In genomic region chr7:123534383-123535260, GRCh38 we compare ENCODE assay signal across 1 cellular context.
TF ChIP-seq lines count a peak whose summit lies in the region.

TSS of gene IQUB (minus strand) at chr7:123534595. CDS start at chr7:123512340, 22,255 bp downstream.

TF ChIP-seq in HepG2, 621 proteins besides CTCF, POLR2A, EP300 and RAD21 (continued from another document):
- no peak for TF ChIP-seq ZNF784 (CRISPR knock-in tag; IDR thresholded peaks at IDR 0.05; ENCODE audit: borderline replicate concordance)
- TF ChIP-seq MTF2 (CRISPR knock-in tag; IDR thresholded peaks at IDR 0.05; ENCODE audit: borderline replicate concordance): peak; percentile 15; the same call in 1 of the 2 replicates
- no peak for TF ChIP-seq ZNF792 (CRISPR knock-in tag; IDR thresholded peaks at IDR 0.05)
- 0 out of 2 replicates have a peak, but pooled peaks have one; percentile 28 for TF ChIP-seq SP5 (CRISPR knock-in tag; IDR thresholded peaks at IDR 0.05; ENCODE audit: borderline replicate concordance, low read depth)
- TF ChIP-seq ZMYM4 (CRISPR knock-in tag; IDR thresholded peaks at IDR 0.05): no peak
- no peak for TF ChIP-seq YEATS4 (CRISPR knock-in tag; IDR thresholded peaks at IDR 0.05; ENCODE audit: borderline replicate concordance)
- no peak for TF ChIP-seq ZKSCAN8 (CRISPR knock-in tag; IDR thresholded peaks at IDR 0.05; ENCODE audit: borderline replicate concordance)
- TF ChIP-seq E2F2 (CRISPR knock-in tag; IDR thresholded peaks at IDR 0.05; ENCODE audit: borderline replicate concordance): no peak
- TF ChIP-seq TP53 (CRISPR knock-in tag; conservative IDR thresholded peaks at IDR 0.05): no peak
- TF ChIP-seq IRX3 (CRISPR knock-in tag; IDR thresholded peaks at IDR 0.05; ENCODE audit: borderline replicate concordance, low read depth): no peak
- TF ChIP-seq PAX8 (CRISPR knock-in tag; IDR thresholded peaks at IDR 0.05; ENCODE audit: borderline replicate concordance): no peak
- no peak for TF ChIP-seq ZC3H13 (CRISPR knock-in tag; IDR thresholded peaks at IDR 0.05)
- no peak for TF ChIP-seq ATF7 (IDR thresholded peaks at IDR 0.05)
- no peak for TF ChIP-seq ATF7 (CRISPR knock-in tag; IDR thresholded peaks at IDR 0.05)
- no peak for TF ChIP-seq SALL2 (CRISPR knock-in tag; IDR thresholded peaks at IDR 0.05)
- TF ChIP-seq ARID5B (CRISPR knock-in tag; IDR thresholded peaks at IDR 0.05): no peak
- TF ChIP-seq TBL1XR1 (IDR thresholded peaks at IDR 0.05; ENCODE audit: borderline replicate concordance, low read length, partially characterized antibody): no peak
- no peak for TF ChIP-seq ZNF451 (CRISPR knock-in tag; IDR thresholded peaks at IDR 0.05)
- TF ChIP-seq NCOA2 (CRISPR knock-in tag; IDR thresholded peaks at IDR 0.05): no peak
- TF ChIP-seq ZNF709 (CRISPR knock-in tag; IDR thresholded peaks at IDR 0.05): no peak
- TF ChIP-seq CREB1 (IDR thresholded peaks at IDR 0.05): peak; percentile 47; the same call in 1 of the 2 replicates
- no peak for TF ChIP-seq CREB1 (CRISPR knock-in tag; IDR thresholded peaks at IDR 0.05)
- TF ChIP-seq ZNF276 (CRISPR knock-in tag; IDR thresholded peaks at IDR 0.05; ENCODE audit: low read depth): no peak
- no peak for TF ChIP-seq ZSCAN12 (CRISPR knock-in tag; IDR thresholded peaks at IDR 0.05)
- TF ChIP-seq, protein P1, sequence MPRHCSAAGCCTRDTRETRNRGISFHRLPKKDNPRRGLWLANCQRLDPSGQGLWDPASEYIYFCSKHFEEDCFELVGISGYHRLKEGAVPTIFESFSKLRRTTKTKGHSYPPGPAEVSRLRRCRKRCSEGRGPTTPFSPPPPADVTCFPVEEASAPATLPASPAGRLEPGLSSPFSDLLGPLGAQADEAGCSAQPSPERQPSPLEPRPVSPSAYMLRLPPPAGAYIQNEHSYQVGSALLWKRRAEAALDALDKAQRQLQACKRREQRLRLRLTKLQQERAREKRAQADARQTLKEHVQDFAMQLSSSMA (CRISPR knock-in tag; IDR thresholded peaks at IDR 0.05): no peak
- TF ChIP-seq MEF2D (CRISPR knock-in tag; IDR thresholded peaks at IDR 0.05): no peak
- TF ChIP-seq NR3C1 (CRISPR knock-in tag; IDR thresholded peaks at IDR 0.05): no peak
- TF ChIP-seq GPN1 (CRISPR knock-in tag; IDR thresholded peaks at IDR 0.05; ENCODE audit: borderline replicate concordance): no peak
- TF ChIP-seq FOSL2 (CRISPR knock-in tag; IDR thresholded peaks at IDR 0.05): no peak
- no peak for TF ChIP-seq DMAP1 (CRISPR knock-in tag; IDR thresholded peaks at IDR 0.05)
- TF ChIP-seq ZFP62 (CRISPR knock-in tag; IDR thresholded peaks at IDR 0.05): no peak
- TF ChIP-seq, protein P2, sequence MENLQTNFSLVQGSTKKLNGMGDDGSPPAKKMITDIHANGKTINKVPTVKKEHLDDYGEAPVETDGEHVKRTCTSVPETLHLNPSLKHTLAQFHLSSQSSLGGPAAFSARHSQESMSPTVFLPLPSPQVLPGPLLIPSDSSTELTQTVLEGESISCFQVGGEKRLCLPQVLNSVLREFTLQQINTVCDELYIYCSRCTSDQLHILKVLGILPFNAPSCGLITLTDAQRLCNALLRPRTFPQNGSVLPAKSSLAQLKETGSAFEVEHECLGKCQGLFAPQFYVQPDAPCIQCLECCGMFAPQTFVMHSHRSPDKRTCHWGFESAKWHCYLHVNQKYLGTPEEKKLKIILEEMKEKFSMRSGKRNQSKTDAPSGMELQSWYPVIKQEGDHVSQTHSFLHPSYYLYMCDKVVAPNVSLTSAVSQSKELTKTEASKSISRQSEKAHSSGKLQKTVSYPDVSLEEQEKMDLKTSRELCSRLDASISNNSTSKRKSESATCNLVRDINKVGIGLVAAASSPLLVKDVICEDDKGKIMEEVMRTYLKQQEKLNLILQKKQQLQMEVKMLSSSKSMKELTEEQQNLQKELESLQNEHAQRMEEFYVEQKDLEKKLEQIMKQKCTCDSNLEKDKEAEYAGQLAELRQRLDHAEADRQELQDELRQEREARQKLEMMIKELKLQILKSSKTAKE (CRISPR knock-in tag; IDR thresholded peaks at IDR 0.05; ENCODE audit: borderline replicate concordance): no peak
- no peak for TF ChIP-seq ZFP36L2 (CRISPR knock-in tag; IDR thresholded peaks at IDR 0.05)
- TF ChIP-seq HOXA7 (CRISPR knock-in tag; IDR thresholded peaks at IDR 0.05): no peak
- TF ChIP-seq SMAD9 (CRISPR knock-in tag; IDR thresholded peaks at IDR 0.05): no peak
- no peak for TF ChIP-seq REL (CRISPR knock-in tag; conservative IDR thresholded peaks at IDR 0.05)
- TF ChIP-seq ZNF275 (CRISPR knock-in tag; IDR thresholded peaks at IDR 0.05; ENCODE audit: borderline replicate concordance): no peak
- no peak for TF ChIP-seq ZKSCAN5 (CRISPR knock-in tag; IDR thresholded peaks at IDR 0.05)
- TF ChIP-seq HOXA3 (CRISPR knock-in tag; IDR thresholded peaks at IDR 0.05): peak; percentile 92
- TF ChIP-seq ZNF256 (CRISPR knock-in tag; conservative IDR thresholded peaks at IDR 0.05): no peak
- no peak for TF ChIP-seq FIP1L1 (IDR thresholded peaks at IDR 0.05; ENCODE audit: borderline replicate concordance, insufficient read depth, low read depth, low read length)
- peak; percentile 57 for TF ChIP-seq MAZ (IDR thresholded peaks at IDR 0.05; ENCODE audit: borderline replicate concordance, low read depth, low read length)
- no peak for TF ChIP-seq MAZ (CRISPR knock-in tag; IDR thresholded peaks at IDR 0.05; ENCODE audit: low read depth)
- no peak for TF ChIP-seq IRF2 (CRISPR knock-in tag; IDR thresholded peaks at IDR 0.05)
- peak; percentile 80 for TF ChIP-seq RFX3 (CRISPR knock-in tag; IDR thresholded peaks at IDR 0.05)
- TF ChIP-seq FOXK1 (CRISPR knock-in tag; IDR thresholded peaks at IDR 0.05; ENCODE audit: borderline replicate concordance, low read depth): peak; percentile 18; the same call in 1 of the 2 replicates
